19 cellular contexts compared by ENCODE assay signal in genomic region chr9:23830949-23831730, GRCh38. TPM values are rescaled to one million over a fixed set of nuclear protein-coding genes. Genes with fewer than 3 reads are reported as not detected.
DNase-seq lines count a peak whose midpoint lies in the region; ATAC-seq and TF ChIP-seq lines count a peak whose summit lies in the region.
"Had no signal": no experiment of that assay in that cellular context is flagged by ENCODE, and none has a peak within 500 bp of the region (broad histone marks: within the 10 kb centered on the region; RNA-seq: fewer than 3 reads in every experiment).

No MANE protein-coding gene starts in this region.

- no peaks in the 10 kb centered on the region for H3K4me1 Mint-ChIP-seq in CD4-positive, alpha-beta memory T cell
- H3K4me1 Mint-ChIP-seq: activated naive CD4-positive, alpha-beta T cell treated with anti-CD3 and anti-CD28 coated beads, Interleukin-2, amount 10 ng/mL, durations not matched to agents 7 days and 5 days had no signal

- no peaks in the 10 kb centered on the region for H3K79me2 ChIP-seq in SK-N-SH (ENCODE audit: insufficient read depth)

- no peak overlapping the region for H2AFZ ChIP-seq in SK-N-SH (ENCODE audit: low read depth)

- no peak for TF ChIP-seq RAD21 in SK-N-SH (IDR thresholded peaks at IDR 0.05; ENCODE audit: low read length)

- POLR2A ChIA-PET in SK-N-SH (lab: Yijun Ruan, JAX): no interaction called here
- POLR2A ChIA-PET in CD4-positive, alpha-beta memory T cell (lab: Charles Lee; ENCODE audit: partially characterized antibody): no interaction called here

- H3K4me2 ChIP-seq in SK-N-SH: peak overlapping the region; percentile 12; the same call in 1 of the 2 replicates

- intact Hi-C loops in CD4-positive, alpha-beta memory T cell (cut with micrococcal nuclease): no loop called here

- peaks cover 12 to 15% of the 10 kb centered on the region in 2 donors for H3K27me3 Mint-ChIP-seq in CD4-positive, alpha-beta memory T cell

- no peaks in the 10 kb centered on the region for H3K36me3 ChIP-seq in SK-N-SH (replicated peaks in 1 of 2; ENCODE audit: control insufficient read depth in 1 of 2, insufficient read depth in 2 of 2, low read length in 1 of 2)
- H3K36me3 ChIP-seq in iPS DF 6.9 (ENCODE audit: control insufficient read depth, insufficient read depth, low read length): no peaks in the 10 kb centered on the region
- H3K36me3 ChIP-seq in tibial nerve: no peaks in the 10 kb centered on the region
- no peaks in the 10 kb centered on the region for H3K36me3 ChIP-seq in CD4-positive, alpha-beta memory T cell (ENCODE audit: insufficient read depth, low read length)
- H3K36me3 ChIP-seq: right atrium auricular region had no signal

- H3K27ac Mint-ChIP-seq in CD4-positive, alpha-beta memory T cell: no peak overlapping the region
- H3K27ac Mint-ChIP-seq: activated naive CD4-positive, alpha-beta T cell treated with anti-CD3 and anti-CD28 coated beads, Interleukin-2, amount 10 ng/mL, durations not matched to agents 7 days and 5 days; CD8-positive, alpha-beta T cell had no signal

- no peak for ATAC-seq in SK-N-SH treated with all-trans-retinoic acid at 6 μM for 48 hours
- no peak for ATAC-seq in HG02852 (IDR thresholded peaks at IDR 0.05; ENCODE audit: unreplicated experiment)
- ATAC-seq: CD8-positive, alpha-beta T cell; esophagus mucosa had no signal

- CTCF ChIA-PET in SK-N-SH (lab: Yijun Ruan, JAX): no interaction called here
- CTCF ChIA-PET in CD4-positive, alpha-beta memory T cell (lab: Charles Lee; ENCODE audit: partially characterized antibody): no interaction called here

- H3K4me3 ChIP-seq in SK-N-SH (ENCODE audit: low read depth in 2 of 2, low read length in 1 of 2) (peak overlapping the region in 1 of 2 experiments; percentile 40; a peak in 2 of 4 replicates), iPS DF 6.9 (ENCODE audit: low read length) (peak overlapping the region; percentile 47; the same call in 1 of the 2 replicates), tibial nerve (no peak overlapping the region)
- H3K4me3 ChIP-seq in CD4-positive, alpha-beta memory T cell (ENCODE audit: low read length in 2 of 2): no peak overlapping the region
- H3K4me3 ChIP-seq: right atrium auricular region had no signal

- no peaks in the 10 kb centered on the region for H3K27me3 ChIP-seq in SK-N-SH (ENCODE audit: insufficient read depth)
- peaks cover 13% of the 10 kb centered on the region for H3K27me3 ChIP-seq in iPS DF 6.9 (ENCODE audit: control insufficient read depth, insufficient read depth, low read length)
- H3K27me3 ChIP-seq in tibial nerve: peaks cover 0 to 51% of the 10 kb centered on the region in 2 donors
- no peaks in the 10 kb centered on the region for H3K27me3 ChIP-seq in CD4-positive, alpha-beta memory T cell (ENCODE audit: insufficient read depth, low read length)

- TF ChIP-seq EP300 in SK-N-SH (IDR thresholded peaks at IDR 0.05; ENCODE audit: borderline replicate concordance in 1 of 2, low read depth in 1 of 2, low read length in 1 of 2): no peak
- no peak for TF ChIP-seq EP300 in tibial nerve (IDR thresholded peaks at IDR 0.05)

- TF ChIP-seq CTCF in SK-N-SH (IDR thresholded peaks at IDR 0.05) (no peak), tibial nerve (IDR thresholded peaks at IDR 0.05) (no peak)

- no peak overlapping the region for H3K9ac ChIP-seq in SK-N-SH

- H3K4me1 ChIP-seq in SK-N-SH (ENCODE audit: control insufficient read depth in 1 of 2, insufficient read depth in 2 of 2, low read depth in 1 of 2, low read length in 1 of 2) (peaks cover 0 to 5% of the 10 kb centered on the region in 2 experiments; a peak in 2 of 4 replicates), iPS DF 6.9 (ENCODE audit: control insufficient read depth, insufficient read depth, low read length) (no peaks in the 10 kb centered on the region), tibial nerve (peaks cover 0 to 13% (median 0%) of the 10 kb centered on the region in 4 donors)
- no peaks in the 10 kb centered on the region for H3K4me1 ChIP-seq in CD4-positive, alpha-beta memory T cell (ENCODE audit: insufficient read depth, low read length)
- H3K4me1 ChIP-seq: right atrium auricular region had no signal

- H3K36me3 Mint-ChIP-seq in CD4-positive, alpha-beta memory T cell: no peaks in the 10 kb centered on the region
- H3K36me3 Mint-ChIP-seq: activated naive CD4-positive, alpha-beta T cell treated with anti-CD3 and anti-CD28 coated beads, Interleukin-2, amount 10 ng/mL, durations not matched to agents 7 days and 5 days; CD8-positive, alpha-beta T cell had no signal

- no peak overlapping the region for H3K4me3 Mint-ChIP-seq in CD4-positive, alpha-beta memory T cell
- H3K4me3 Mint-ChIP-seq: activated naive CD4-positive, alpha-beta T cell treated with anti-CD3 and anti-CD28 coated beads, Interleukin-2, amount 10 ng/mL, durations not matched to agents 7 days and 5 days; CD8-positive, alpha-beta T cell had no signal

- no peaks in the 10 kb centered on the region for H4K20me1 ChIP-seq in SK-N-SH (ENCODE audit: insufficient read depth)

- H3K9me2 ChIP-seq in SK-N-SH: no peaks in the 10 kb centered on the region

- WGBS in SK-N-SH (ENCODE audit: low lambda C conversion rate): 2% methylated on average over 28 of the region's 28 CpGs
- WGBS in iPS DF 6.9 (ENCODE audit: insufficient coverage, insufficient read length): no CpG with 5 or more reads among the region's 28 CpGs
- 2 to 5% methylated on average over 28 of the region's 28 CpGs for WGBS in tibial nerve, 2 donors

- peaks cover 0 to 25% (median 13%) of the 10 kb centered on the region in 8 donors for H3K9me3 Mint-ChIP-seq in CD4-positive, alpha-beta memory T cell
- H3K9me3 Mint-ChIP-seq: activated naive CD4-positive, alpha-beta T cell treated with anti-CD3 and anti-CD28 coated beads, Interleukin-2, amount 10 ng/mL, durations not matched to agents 7 days and 5 days had no signal

- no peak for TF ChIP-seq POLR2A in tibial nerve (IDR thresholded peaks at IDR 0.05)

- H3K27ac ChIP-seq in SK-N-SH (ENCODE audit: low read depth in 2 of 2, low read length in 1 of 2) (no peak overlapping the region), iPS DF 6.9 (ENCODE audit: low read length) (no peak overlapping the region), tibial nerve (no peak overlapping the region)
- H3K27ac ChIP-seq in CD4-positive, alpha-beta memory T cell (ENCODE audit: low read depth, low read length): no peak overlapping the region
- H3K27ac ChIP-seq: right atrium auricular region had no signal

- no peaks in the 10 kb centered on the region for H3F3A ChIP-seq in SK-N-SH (replicated peaks; ENCODE audit: insufficient read depth)

- H3K9me3 ChIP-seq in SK-N-SH: no peaks in the 10 kb centered on the region
- no peaks in the 10 kb centered on the region for H3K9me3 ChIP-seq in iPS DF 6.9 (ENCODE audit: control insufficient read depth, insufficient read depth, low read length)
- H3K9me3 ChIP-seq in tibial nerve: no peaks in the 10 kb centered on the region
- H3K9me3 ChIP-seq in CD4-positive, alpha-beta memory T cell (ENCODE audit: control insufficient read depth in 1 of 2, low read length in 2 of 2): no peaks in the 10 kb centered on the region
- H3K9me3 ChIP-seq: right atrium auricular region had no signal

- DNase-seq in SK-N-SH: peak; percentile 15
- peak; percentile 96 for DNase-seq in OCI-M1 (lab: John Stamatoyannopoulos, UW)
- DNase-seq in iPS DF 6.9 (ENCODE audit: low read depth, low spot score): no peak
- peak; percentile 66 for DNase-seq in retina
- no peak for DNase-seq in tibial nerve (ENCODE audit: low spot score in 2 of 2)
- DNase-seq in CD4-positive, alpha-beta memory T cell: no peak
- DNase-seq: activated naive CD4-positive, alpha-beta T cell treated with anti-CD3 and anti-CD28 coated beads, Interleukin-2, amount 10 ng/mL, durations not matched to agents 7 days and 5 days; activated T-cell treated with anti-CD3 and anti-CD28 coated beads, Interleukin-2, amount 50 U/mL, for 1 hour; CD8-positive, alpha-beta T cell; cortex of kidney; DMS79 treated with DMSO at 0.1 percent for 48 hours; mammary epithelial cell; NCI-H187 treated with DMSO at 0.1 percent for 48 hours; NCI-H774; stimulated activated CD4-positive, alpha-beta T cell treated with anti-CD3 and anti-CD28 coated beads, Interleukin-1b, Interleukin-23, amount 100 ng/mL, for 48 hours had no signal

TF ChIP-seq in SK-N-SH, 30 proteins besides CTCF, POLR2A, EP300 and RAD21:
- 0 out of 2 replicates have a peak, but pooled peaks have one; percentile 27 for TF ChIP-seq MXI1 (IDR thresholded peaks at IDR 0.05; ENCODE audit: low read depth, low read length)
- TF ChIP-seq RFX5 (IDR thresholded peaks at IDR 0.05; ENCODE audit: low read length): no peak
- no peak for TF ChIP-seq POLR2AphosphoS5 (IDR thresholded peaks at IDR 0.05; ENCODE audit: low read depth, low read length)
TF ChIP-seq in SK-N-SH: peak in this region for 1.

TF ChIP-seq in SK-N-SH treated with all-trans-retinoic acid at 6 μM for 48 hours, 23 proteins besides CTCF, POLR2A, EP300 and RAD21 (continues in another document):
- TF ChIP-seq ZFP30 (CRISPR knock-in tag; IDR thresholded peaks at IDR 0.05) (no peak), RARB (CRISPR knock-in tag; IDR thresholded peaks at IDR 0.05) (no peak), SNAI2 (CRISPR knock-in tag; IDR thresholded peaks at IDR 0.05) (no peak), OSR1 (CRISPR knock-in tag; IDR thresholded peaks at IDR 0.05) (no peak)

RNA-seq across cellular contexts. Expression of gene ELAVL2, which starts 5.1 kb away (rescaled TPM):
- 0.15 and 0.28 TPM in 2 replicates for polyA plus RNA-seq in SK-N-SH (2012; rRNA removed)
- 0.37 and 0.50 TPM in 2 replicates for polyA plus RNA-seq in SK-N-SH (2012; cell fraction: cytosol; rRNA removed)
- polyA plus RNA-seq in SK-N-SH (2012; cell fraction: nucleus; rRNA removed): 0.06 and 0.12 TPM in 2 replicates
- 1 to 10 TPM in 1 of 4 donors, under 1 TPM in 1, not detected in 2; 0.63 to 2.6 TPM for total RNA-seq in tibial nerve
- total RNA-seq in CD4-positive, alpha-beta memory T cell: not detected
- polyA plus RNA-seq in CD4-positive, alpha-beta memory T cell: not detected
- total RNA-seq: CD8-positive, alpha-beta T cell had no signal

Comparison
In these comparisons a context has a peak if more than half of its experiments do, and no peak if none do; other contexts are left out.
1. DNase-seq: peak in SK-N-SH (single experiment), OCI-M1 (single experiment) and retina (single experiment); none in iPS DF 6.9 (single experiment), tibial nerve (0 of 2) and CD4-positive, alpha-beta memory T cell (0 of 5).